ENCODE assay signal across 15 cellular contexts in genomic region chr1:91015358-91015780, GRCh38. TPM values are rescaled to one million over a fixed set of nuclear protein-coding genes. Genes with fewer than 3 reads are reported as not detected.
A peak's percentile ranks its signal among the peaks of the same experiment; 100 is the strongest.
DNase-seq lines count a peak whose midpoint lies in the region; ATAC-seq and TF ChIP-seq lines count a peak whose summit lies in the region.
"Had no signal": no experiment of that assay in that cellular context is flagged by ENCODE, and none has a peak within 500 bp of the region (broad histone marks: within the 10 kb centered on the region; RNA-seq: fewer than 3 reads in every experiment).

No MANE protein-coding gene starts in this region.

- H3K4me2 ChIP-seq in GM23338: peak overlapping the region; percentile 42

- no peak overlapping the region for H2AFZ ChIP-seq in GM23338

- POLR2A ChIA-PET in RWPE1 (lab: Yijun Ruan, JAX; ENCODE audit: low non-redundant PET): no interaction called here

- TF ChIP-seq CTCF in GM23338 (conservative IDR thresholded peaks at IDR 0.05; ENCODE audit: low read depth in 2 of 2) (no peak), RWPE1 (conservative IDR thresholded peaks at IDR 0.05; ENCODE audit: low read depth) (no peak), epithelial cell of esophagus (IDR thresholded peaks at IDR 0.05; ENCODE audit: insufficient read depth, low read depth, low read length, missing control alignments) (no peak), neural crest cell (conservative IDR thresholded peaks at IDR 0.05) (no peak), omental fat pad (IDR thresholded peaks at IDR 0.05) (no peak)

- H3K9me2 ChIP-seq in GM23338 (ENCODE audit: insufficient read depth): no peaks in the 10 kb centered on the region

- H3F3A ChIP-seq in GM23338 (replicated peaks; ENCODE audit: low read depth): no peaks in the 10 kb centered on the region; the same call in 1 of the 2 replicates

- DNase-seq in GM23338 (ENCODE audit: low spot score): no peak
- peak; percentile 38 for DNase-seq in RWPE1 (ENCODE audit: low spot score)
- DNase-seq in epithelial cell of esophagus (ENCODE audit: low read depth): peak; percentile 88
- no peak for DNase-seq in neural crest cell (ENCODE audit: low read depth, low spot score)
- no peak for DNase-seq in omental fat pad (ENCODE audit: low spot score)
- DNase-seq: activated CD4-positive, alpha-beta T cell treated with anti-CD3 and anti-CD28 coated beads for 4 hours; activated T-cell treated with anti-CD3 and anti-CD28 coated beads, Interleukin-2, amount 50 U/mL, for 48 hours; CD4-positive, alpha-beta T cell; endodermal cell; kidney; MV-4-11; nephron progenitor cell; stimulated activated naive CD8-positive, alpha-beta T cell treated with anti-CD3 and anti-CD28 coated beads, Interleukin-15, Interleukin-2, amounts not matched to agents 100 U/mL and 50 U/mL, for 24 hours had no signal

- H3K79me2 ChIP-seq in GM23338 (replicated peaks; ENCODE audit: insufficient read depth): peaks cover 100% of the 10 kb centered on the region

- H3K27ac Mint-ChIP-seq in GM23338 (peak overlapping the region; percentile 36), neural crest cell (ENCODE audit: unreplicated experiment) (peak overlapping the region; percentile 45)
- H3K27ac Mint-ChIP-seq: CD4-positive, alpha-beta T cell; nephron progenitor cell had no signal

- H3K36me3 ChIP-seq in GM23338 (ENCODE audit: insufficient read depth): peaks cover 5% of the 10 kb centered on the region; the same call in 1 of the 2 replicates

- H3K4me3 Mint-ChIP-seq in GM23338 (no peak overlapping the region), neural crest cell (no peak overlapping the region)
- H3K4me3 Mint-ChIP-seq: endodermal cell, nephron progenitor cell had no signal

- H3K4me1 Mint-ChIP-seq in GM23338 (peaks cover 67% of the 10 kb centered on the region), neural crest cell (peaks cover 59% of the 10 kb centered on the region)

- H4K20me1 ChIP-seq in GM23338 (replicated peaks; ENCODE audit: insufficient read depth): peaks cover 38% of the 10 kb centered on the region; the same call in 1 of the 2 replicates

- peaks cover 16% of the 10 kb centered on the region for H3K9me3 Mint-ChIP-seq in GM23338
- H3K9me3 Mint-ChIP-seq in neural crest cell: peaks cover 2% of the 10 kb centered on the region
- H3K9me3 Mint-ChIP-seq: CD4-positive, alpha-beta T cell had no signal

- no peak for ATAC-seq in GM23338
- ATAC-seq in GM21717 (IDR thresholded peaks at IDR 0.05; ENCODE audit: unreplicated experiment): no peak
- ATAC-seq in omental fat pad (ENCODE audit: low FRiP score): no peak
- no peak for ATAC-seq in HG03095 (IDR thresholded peaks at IDR 0.05; ENCODE audit: unreplicated experiment)
- ATAC-seq: stimulated activated naive CD8-positive, alpha-beta T cell treated with anti-CD3 and anti-CD28 coated beads, Interleukin-15, Interleukin-2, amounts not matched to agents 100 U/mL and 50 U/mL, for 24 hours had no signal

- H3K36me3 Mint-ChIP-seq in GM23338 (ENCODE audit: low read depth) (peaks cover 36% of the 10 kb centered on the region), neural crest cell (ENCODE audit: low read depth) (peaks cover 7% of the 10 kb centered on the region)

- H3K27me3 ChIP-seq in GM23338 (ENCODE audit: insufficient read depth): no peaks in the 10 kb centered on the region

- H3K27me3 Mint-ChIP-seq in GM23338 (ENCODE audit: insufficient read depth, low read depth, poor library complexity) (peaks cover 13% of the 10 kb centered on the region), neural crest cell (ENCODE audit: low read depth) (no peaks in the 10 kb centered on the region)
- H3K27me3 Mint-ChIP-seq: CD4-positive, alpha-beta T cell had no signal

- H3K4me1 ChIP-seq in GM23338 (ENCODE audit: insufficient read depth): peaks cover 73% of the 10 kb centered on the region

- H3K27ac ChIP-seq in GM23338 (ENCODE audit: low read depth) (peak overlapping the region; percentile 12; the same call in 1 of the 2 replicates), RWPE1 (no peak overlapping the region)

- H3K4me3 ChIP-seq in GM23338: 0 out of 2 replicates have a peak overlapping the region, but pooled peaks have one; percentile 15
- H3K4me3 ChIP-seq in epithelial cell of esophagus (ENCODE audit: low read length): no peak overlapping the region

- CTCF ChIA-PET in RWPE1 (lab: Yijun Ruan, JAX): no interaction called here

TF ChIP-seq in GM23338, 12 proteins besides CTCF, POLR2A, EP300 and RAD21 (continues in another document):
- TF ChIP-seq ZNF114 (CRISPR knock-in tag; IDR thresholded peaks at IDR 0.05): no peak
- TF ChIP-seq ETS1 (IDR thresholded peaks at IDR 0.05): no peak
- TF ChIP-seq, protein P1, sequence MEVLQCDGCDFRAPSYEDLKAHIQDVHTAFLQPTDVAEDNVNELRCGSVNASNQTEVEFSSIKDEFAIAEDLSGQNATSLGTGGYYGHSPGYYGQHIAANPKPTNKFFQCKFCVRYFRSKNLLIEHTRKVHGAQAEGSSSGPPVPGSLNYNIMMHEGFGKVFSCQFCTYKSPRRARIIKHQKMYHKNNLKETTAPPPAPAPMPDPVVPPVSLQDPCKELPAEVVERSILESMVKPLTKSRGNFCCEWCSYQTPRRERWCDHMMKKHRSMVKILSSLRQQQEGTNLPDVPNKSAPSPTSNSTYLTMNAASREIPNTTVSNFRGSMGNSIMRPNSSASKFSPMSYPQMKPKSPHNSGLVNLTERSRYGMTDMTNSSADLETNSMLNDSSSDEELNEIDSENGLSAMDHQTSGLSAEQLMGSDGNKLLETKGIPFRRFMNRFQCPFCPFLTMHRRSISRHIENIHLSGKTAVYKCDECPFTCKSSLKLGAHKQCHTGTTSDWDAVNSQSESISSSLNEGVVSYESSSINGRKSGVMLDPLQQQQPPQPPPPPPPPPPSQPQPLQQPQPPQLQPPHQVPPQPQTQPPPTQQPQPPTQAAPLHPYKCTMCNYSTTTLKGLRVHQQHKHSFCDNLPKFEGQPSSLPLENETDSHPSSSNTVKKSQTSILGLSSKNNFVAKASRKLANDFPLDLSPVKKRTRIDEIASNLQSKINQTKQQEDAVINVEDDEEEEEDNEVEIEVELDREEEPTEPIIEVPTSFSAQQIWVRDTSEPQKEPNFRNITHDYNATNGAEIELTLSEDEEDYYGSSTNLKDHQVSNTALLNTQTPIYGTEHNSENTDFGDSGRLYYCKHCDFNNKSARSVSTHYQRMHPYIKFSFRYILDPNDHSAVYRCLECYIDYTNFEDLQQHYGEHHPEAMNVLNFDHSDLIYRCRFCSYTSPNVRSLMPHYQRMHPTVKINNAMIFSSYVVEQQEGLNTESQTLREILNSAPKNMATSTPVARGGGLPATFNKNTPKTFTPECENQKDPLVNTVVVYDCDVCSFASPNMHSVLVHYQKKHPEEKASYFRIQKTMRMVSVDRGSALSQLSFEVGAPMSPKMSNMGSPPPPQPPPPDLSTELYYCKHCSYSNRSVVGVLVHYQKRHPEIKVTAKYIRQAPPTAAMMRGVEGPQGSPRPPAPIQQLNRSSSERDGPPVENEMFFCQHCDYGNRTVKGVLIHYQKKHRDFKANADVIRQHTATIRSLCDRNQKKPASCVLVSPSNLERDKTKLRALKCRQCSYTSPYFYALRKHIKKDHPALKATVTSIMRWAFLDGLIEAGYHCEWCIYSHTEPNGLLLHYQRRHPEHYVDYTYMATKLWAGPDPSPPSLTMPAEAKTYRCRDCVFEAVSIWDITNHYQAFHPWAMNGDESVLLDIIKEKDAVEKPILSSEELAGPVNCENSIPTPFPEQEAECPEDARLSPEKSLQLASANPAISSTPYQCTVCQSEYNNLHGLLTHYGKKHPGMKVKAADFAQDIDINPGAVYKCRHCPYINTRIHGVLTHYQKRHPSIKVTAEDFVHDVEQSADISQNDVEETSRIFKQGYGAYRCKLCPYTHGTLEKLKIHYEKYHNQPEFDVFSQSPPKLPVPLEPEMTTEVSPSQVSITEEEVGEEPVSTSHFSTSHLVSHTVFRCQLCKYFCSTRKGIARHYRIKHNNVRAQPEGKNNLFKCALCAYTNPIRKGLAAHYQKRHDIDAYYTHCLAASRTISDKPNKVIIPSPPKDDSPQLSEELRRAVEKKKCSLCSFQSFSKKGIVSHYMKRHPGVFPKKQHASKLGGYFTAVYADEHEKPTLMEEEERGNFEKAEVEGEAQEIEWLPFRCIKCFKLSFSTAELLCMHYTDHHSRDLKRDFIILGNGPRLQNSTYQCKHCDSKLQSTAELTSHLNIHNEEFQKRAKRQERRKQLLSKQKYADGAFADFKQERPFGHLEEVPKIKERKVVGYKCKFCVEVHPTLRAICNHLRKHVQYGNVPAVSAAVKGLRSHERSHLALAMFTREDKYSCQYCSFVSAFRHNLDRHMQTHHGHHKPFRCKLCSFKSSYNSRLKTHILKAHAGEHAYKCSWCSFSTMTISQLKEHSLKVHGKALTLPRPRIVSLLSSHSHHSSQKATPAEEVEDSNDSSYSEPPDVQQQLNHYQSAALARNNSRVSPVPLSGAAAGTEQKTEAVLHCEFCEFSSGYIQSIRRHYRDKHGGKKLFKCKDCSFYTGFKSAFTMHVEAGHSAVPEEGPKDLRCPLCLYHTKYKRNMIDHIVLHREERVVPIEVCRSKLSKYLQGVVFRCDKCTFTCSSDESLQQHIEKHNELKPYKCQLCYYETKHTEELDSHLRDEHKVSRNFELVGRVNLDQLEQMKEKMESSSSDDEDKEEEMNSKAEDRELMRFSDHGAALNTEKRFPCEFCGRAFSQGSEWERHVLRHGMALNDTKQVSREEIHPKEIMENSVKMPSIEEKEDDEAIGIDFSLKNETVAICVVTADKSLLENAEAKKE (CRISPR knock-in tag; IDR thresholded peaks at IDR 0.05): no peak
- no peak for TF ChIP-seq JUNB (IDR thresholded peaks at IDR 0.05; ENCODE audit: unreplicated experiment)
- no peak for TF ChIP-seq CREB1 (CRISPR knock-in tag; IDR thresholded peaks at IDR 0.05; ENCODE audit: low read depth)
- no peak for TF ChIP-seq EZH2 (IDR thresholded peaks at IDR 0.05; ENCODE audit: low read depth, unreplicated experiment)
- TF ChIP-seq STAT1 (IDR thresholded peaks at IDR 0.05; ENCODE audit: unreplicated experiment): no peak
- TF ChIP-seq POLR2AphosphoS5 (IDR thresholded peaks at IDR 0.05; ENCODE audit: low read depth): no peak

RNA-seq across cellular contexts. Expression of gene ZNF644, which starts 6.5 kb away (rescaled TPM):
- total RNA-seq in GM23338 (2014; rRNA removed; shearing (Covaris generic)): 103 and 112 TPM in 2 replicates
- polyA plus RNA-seq in GM23338 (2016; fragmentation: Nextera tagmentation; extraction: Ambion mirVana): 80.3 and 101 TPM in 2 replicates
- 68.8 and 70.9 TPM in 2 replicates for total RNA-seq in neural crest cell
- 10 to 100 TPM; 37.9 to 67.0 (median 50.4) TPM for total RNA-seq in omental fat pad

Comparison
In these comparisons a context has a peak if more than half of its experiments do, and no peak if none do; other contexts are left out.
1. DNase-seq: peak in RWPE1 (single experiment) and epithelial cell of esophagus (single experiment); none in GM23338 (single experiment), neural crest cell (single experiment) and omental fat pad (single experiment).